In the genomic region with DNA sequence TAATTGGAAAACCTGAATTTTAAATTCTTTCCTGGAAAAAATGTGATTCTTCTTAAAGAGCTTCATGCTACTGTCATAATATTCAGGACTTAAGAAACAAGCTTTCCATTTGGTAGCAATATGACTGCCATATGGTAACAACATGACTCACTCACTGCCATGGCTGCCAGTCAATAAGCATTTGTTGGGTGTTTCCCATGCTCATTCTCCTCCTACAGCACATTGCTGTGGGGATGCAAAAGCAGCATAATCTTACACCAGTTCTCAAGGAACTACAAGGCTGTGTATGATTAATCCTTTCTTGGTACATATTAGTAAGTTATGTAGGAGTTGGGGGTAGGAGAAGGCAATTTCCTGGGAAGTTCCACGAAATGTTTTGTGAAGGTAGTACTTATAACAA, we compare ENCODE assay signal across 10 cellular contexts.
DNase-seq lines count a peak whose midpoint lies in the region; ATAC-seq, FAIRE-seq and TF ChIP-seq lines count a peak whose summit lies in the region.
"Had no signal": no experiment of that assay in that cellular context is flagged by ENCODE, and none has a peak within 500 bp of the region (broad histone marks: within the 10 kb centered on the region; RNA-seq: fewer than 3 reads in every experiment).

No MANE protein-coding gene starts in this region.

- no peak for TF ChIP-seq EP300 in HepG2 (IDR thresholded peaks at IDR 0.05; ENCODE audit: low read depth in 2 of 2, low read length in 2 of 2)
- TF ChIP-seq EP300 in HepG2 (CRISPR knock-in tag; IDR thresholded peaks at IDR 0.05; ENCODE audit: borderline replicate concordance) = no peak

- H3K4me3 ChIP-seq in adipocyte (ENCODE audit: low read length) = no peak overlapping the region
- H3K4me3 ChIP-seq in HepG2 (replicated peaks in 1 of 3; ENCODE audit: insufficient read depth in 1 of 3, low read depth in 2 of 3, low read length in 3 of 3) = no peak overlapping the region

- H3K9ac ChIP-seq in adipocyte (ENCODE audit: low read length) (no peak overlapping the region), HepG2 (ENCODE audit: insufficient read depth, low read depth, low read length) (no peak overlapping the region)

- intact Hi-C loops in HepG2 (cut with micrococcal nuclease; ENCODE audit: unreplicated experiment) = no loop called here

- H4K20me1 ChIP-seq in HepG2 (ENCODE audit: insufficient read depth, low read length) = no peaks in the 10 kb centered on the region

- CTCF ChIA-PET in HepG2 (lab: Yijun Ruan, JAX; ENCODE audit: low intra/inter-chr PET ratio, low total read pairs) = no interaction called here

- DNase-seq in adipocyte (ENCODE audit: low read depth) (peak; percentile 62), renal cortical epithelial cell (ENCODE audit: low read depth) (peak; percentile 49), HepG2 (ENCODE audit: low spot score) (no peak), NCI-H2227 treated with DMSO at 0.1 percent for 48 hours (lab: John Stamatoyannopoulos, UW) (no peak), NOMO-1 (lab: John Stamatoyannopoulos, UW; ENCODE audit: unreplicated experiment in 2 of 2) (no peak)
- DNase-seq: activated T-cell treated with anti-CD3 and anti-CD28 coated beads, Interleukin-2, amount 50 U/mL, for 1 hour; SHP77 had no signal

- H2AFZ ChIP-seq in HepG2 (ENCODE audit: low read length) = no peak overlapping the region

- TF ChIP-seq POLR2A in HepG2 (IDR thresholded peaks at IDR 0.05; ENCODE audit: insufficient read depth in 1 of 2, low read depth in 2 of 2, low read length in 2 of 2) = no peak

- peak; percentile 83 for ATAC-seq in GM18870 (IDR thresholded peaks at IDR 0.05; ENCODE audit: unreplicated experiment)
- ATAC-seq in HG02981 (IDR thresholded peaks at IDR 0.05; ENCODE audit: unreplicated experiment) = peak; percentile 85
- no peak for ATAC-seq in HepG2

- TF ChIP-seq RAD21 in HepG2 (CRISPR knock-in tag; IDR thresholded peaks at IDR 0.05) = no peak

- no peak overlapping the region for H3K4me2 ChIP-seq in HepG2 (ENCODE audit: low read depth, low read length)

- no peak for FAIRE-seq in HepG2 (lab: Jason Lieb, UNC)
- FAIRE-seq: frontal cortex had no signal

- no TSS peak for BruUV-seq in HepG2 (replicated peaks; lab: Mats Ljungman, UMichigan)

- H3K4me1 ChIP-seq in adipocyte (ENCODE audit: control insufficient read depth, insufficient read depth, low read length) (no peaks in the 10 kb centered on the region), HepG2 (ENCODE audit: insufficient read depth, low read length) (no peaks in the 10 kb centered on the region)

- H3K36me3 ChIP-seq in adipocyte (ENCODE audit: control insufficient read depth, insufficient read depth, low read length, severe bottlenecking) (peaks cover 29% of the 10 kb centered on the region), HepG2 (replicated peaks in 1 of 2; ENCODE audit: control insufficient read depth in 1 of 2, insufficient read depth in 2 of 2, low read length in 2 of 2) (peaks cover 1 to 4% of the 10 kb centered on the region in 2 experiments; a peak in 3 of 5 replicates)

- H3K9me3 ChIP-seq in adipocyte (ENCODE audit: control insufficient read depth, low read length) (no peaks in the 10 kb centered on the region), HepG2 (ENCODE audit: low read length) (no peaks in the 10 kb centered on the region)

- POLR2A ChIA-PET in HepG2 (lab: Yijun Ruan, JAX) = no interaction called here

- H3K79me2 ChIP-seq in HepG2 (ENCODE audit: insufficient read depth, low read length) = no peaks in the 10 kb centered on the region

- no peaks in the 10 kb centered on the region for H3K27me3 ChIP-seq in adipocyte (replicated peaks; ENCODE audit: control insufficient read depth, insufficient read depth, low read length)
- H3K27me3 ChIP-seq in HepG2 (ENCODE audit: control insufficient read depth in 1 of 2, insufficient read depth in 2 of 2, low read length in 2 of 2) = no peaks in the 10 kb centered on the region

- in situ Hi-C loops in HepG2 (cut with HindIII; ENCODE audit: extremely low pct_ligation_motif_present, low pct_unique_long_range_greater_than_20kb) = no loop called here

- 93% methylated on average over 1 of the region's 1 CpG for WGBS in HepG2 (ENCODE audit: low lambda C conversion rate)

- no peak overlapping the region for H3K27ac ChIP-seq in HepG2 (ENCODE audit: extremely low read length, insufficient read depth, low read length)

- no peak for TF ChIP-seq CTCF in HepG2 (CRISPR knock-in tag; IDR thresholded peaks at IDR 0.05)

TF ChIP-seq in HepG2, 621 proteins besides CTCF, POLR2A, EP300 and RAD21 (continues in another document):
- TF ChIP-seq HBP1 (CRISPR knock-in tag; IDR thresholded peaks at IDR 0.05; ENCODE audit: low read depth) = no peak
- no peak for TF ChIP-seq HDAC6 (IDR thresholded peaks at IDR 0.05; ENCODE audit: low read depth, low read length)
- TF ChIP-seq ZFAT (CRISPR knock-in tag; conservative IDR thresholded peaks at IDR 0.05) = no peak
- TF ChIP-seq CAMTA2 (CRISPR knock-in tag; IDR thresholded peaks at IDR 0.05; ENCODE audit: borderline replicate concordance) = no peak
- TF ChIP-seq, protein P1, sequence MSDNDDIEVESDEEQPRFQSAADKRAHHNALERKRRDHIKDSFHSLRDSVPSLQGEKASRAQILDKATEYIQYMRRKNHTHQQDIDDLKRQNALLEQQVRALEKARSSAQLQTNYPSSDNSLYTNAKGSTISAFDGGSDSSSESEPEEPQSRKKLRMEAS (IDR thresholded peaks at IDR 0.05) = no peak
- no peak for TF ChIP-seq DR1 (CRISPR knock-in tag; IDR thresholded peaks at IDR 0.05)
- TF ChIP-seq SRSF4 (IDR thresholded peaks at IDR 0.05; ENCODE audit: low read depth, low read length, poor library complexity, severe bottlenecking) = no peak
- TF ChIP-seq SOX13 (IDR thresholded peaks at IDR 0.05) = no peak
- no peak for TF ChIP-seq SOX13 (CRISPR knock-in tag; conservative IDR thresholded peaks at IDR 0.05 in 1 of 2, IDR thresholded peaks at IDR 0.05 in 1 of 2)
- no peak for TF ChIP-seq NFAT5 (CRISPR knock-in tag; IDR thresholded peaks at IDR 0.05)
- TF ChIP-seq E2F5 (CRISPR knock-in tag; conservative IDR thresholded peaks at IDR 0.05) = no peak
- TF ChIP-seq ZKSCAN5 (CRISPR knock-in tag; IDR thresholded peaks at IDR 0.05) = no peak

Comparison
In these comparisons a context has a peak if more than half of its experiments do, and no peak if none do; other contexts are left out.
1. DNase-seq: peak in adipocyte (single experiment) and renal cortical epithelial cell (single experiment); none in HepG2 (single experiment), NCI-H2227 treated with DMSO at 0.1 percent for 48 hours (single experiment) and NOMO-1 (0 of 2).